In genomic region chr3:37859908-37860199, GRCh38 we compare ENCODE assay signal across 9 cellular contexts. TPM values are rescaled to one million over a fixed set of nuclear protein-coding genes. Genes with fewer than 3 reads are reported as not detected.
DNase-seq lines count a peak whose midpoint lies in the region; ATAC-seq, FAIRE-seq and TF ChIP-seq lines count a peak whose summit lies in the region.
"Had no signal": no experiment of that assay in that cellular context is flagged by ENCODE, and none has a peak within 500 bp of the region (broad histone marks: within the 10 kb centered on the region; RNA-seq: fewer than 3 reads in every experiment).

No MANE protein-coding gene starts in this region.

- H3K9me3 ChIP-seq in thoracic aorta, result no peaks in the 10 kb centered on the region

- H3K27me3 ChIP-seq in thoracic aorta (replicated peaks; ENCODE audit: insufficient read depth), result no peaks in the 10 kb centered on the region

- H3K27me3 Mint-ChIP-seq in activated T-cell treated with anti-CD3 and anti-CD28 coated beads, Interleukin-2, amount 50 U/mL, for 4 hours (ENCODE audit: low read depth), result peaks cover 22% of the 10 kb centered on the region

- no peaks in the 10 kb centered on the region for H3K36me3 ChIP-seq in thoracic aorta

- no peak for ATAC-seq in activated T-cell treated with anti-CD3 and anti-CD28 coated beads, Interleukin-2, amount 50 U/mL, for 4 hours
- ATAC-seq in thoracic aorta (ENCODE audit: insufficient number of reproducible peaks, low FRiP score, low read depth), result no peak

- H3K36me3 Mint-ChIP-seq in activated T-cell treated with anti-CD3 and anti-CD28 coated beads, Interleukin-2, amount 50 U/mL, for 4 hours (ENCODE audit: insufficient read depth), result no peaks in the 10 kb centered on the region
- H3K36me3 Mint-ChIP-seq: CD4-positive, CD25-positive, alpha-beta regulatory T cell had no signal

- H3K4me3 Mint-ChIP-seq in activated T-cell treated with anti-CD3 and anti-CD28 coated beads, Interleukin-2, amount 50 U/mL, for 4 hours, result peak overlapping the region; percentile 81

- no peak for TF ChIP-seq CTCF in thoracic aorta (IDR thresholded peaks at IDR 0.05)

- H3K9me3 Mint-ChIP-seq in activated T-cell treated with anti-CD3 and anti-CD28 coated beads, Interleukin-2, amount 50 U/mL, for 4 hours, result no peaks in the 10 kb centered on the region
- H3K9me3 Mint-ChIP-seq: CD4-positive, CD25-positive, alpha-beta regulatory T cell had no signal

- peaks cover 17% of the 10 kb centered on the region for H3K4me1 Mint-ChIP-seq in activated T-cell treated with anti-CD3 and anti-CD28 coated beads, Interleukin-2, amount 50 U/mL, for 4 hours (ENCODE audit: low read depth)

- no peak overlapping the region for H3K4me3 ChIP-seq in thoracic aorta

- no peak for FAIRE-seq in frontal cortex (lab: Jason Lieb, UNC)

- H3K4me1 ChIP-seq in thoracic aorta (ENCODE audit: control insufficient read depth in 1 of 2, low read depth in 2 of 2), result peaks cover 16 to 61% of the 10 kb centered on the region in 2 donors

- no peak for DNase-seq in activated T-cell treated with anti-CD3 and anti-CD28 coated beads, Interleukin-2, amount 50 U/mL, for 4 hours
- no peak for DNase-seq in activated T-cell treated with anti-CD3 and anti-CD28 coated beads, Interleukin-2, amount 50 U/mL, for 48 hours
- DNase-seq in medulla oblongata (ENCODE audit: extremely low spot score), result peak; percentile 17
- DNase-seq in thoracic aorta (ENCODE audit: low spot score), result no peak
- DNase-seq in frontal cortex (ENCODE audit: low spot score in 2 of 2), result no peak
- no peak for DNase-seq in NCI-H2227 treated with DMSO at 0.1 percent for 48 hours (lab: John Stamatoyannopoulos, UW)
- no peak for DNase-seq in superior temporal gyrus (ENCODE audit: extremely low spot score)

- H3K27ac ChIP-seq in angular gyrus (ENCODE audit: low read depth, low read length) (peak overlapping the region; percentile 74), thoracic aorta (peak overlapping the region; percentile 79 to 90)

RNA-seq across cellular contexts. Expression of gene CTDSPL, which starts 1.8 kb away (rescaled TPM):
- 1 to 10 TPM; 1.1 to 1.7 (median 1.3) TPM for total RNA-seq in activated T-cell treated with anti-CD3 and anti-CD28 coated beads, Interleukin-2, amount 50 U/mL, for 4 hours
- total RNA-seq in thoracic aorta, result 10 to 100 TPM; 55.0 to 59.6 TPM
- total RNA-seq in frontal cortex, result 15.5 TPM
